12 cellular contexts compared by ENCODE assay signal in the genomic region with DNA sequence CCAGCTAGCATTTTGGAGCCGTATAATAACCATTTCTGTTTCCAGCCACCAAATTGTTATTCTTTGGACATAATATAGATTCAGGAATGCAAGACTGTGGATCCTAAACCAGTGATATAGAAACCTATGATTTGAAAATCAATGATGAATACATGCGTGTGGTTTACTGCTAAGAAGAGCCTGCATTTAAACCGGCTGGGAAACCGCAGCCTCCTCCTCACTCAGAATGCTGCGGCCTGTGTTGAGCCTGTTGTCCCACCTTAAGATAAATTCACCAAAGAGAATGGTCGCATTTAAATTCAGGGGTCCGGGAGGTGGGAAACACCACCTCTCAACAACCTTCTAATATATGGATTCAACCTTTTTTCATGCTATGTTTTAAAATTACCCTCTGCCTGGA.
DNase-seq lines count a peak whose midpoint lies in the region; ATAC-seq and TF ChIP-seq lines count a peak whose summit lies in the region.
"Had no signal": no experiment of that assay in that cellular context is flagged by ENCODE, and none has a peak within 500 bp of the region (broad histone marks: within the 10 kb centered on the region; RNA-seq: fewer than 3 reads in every experiment).

No MANE protein-coding gene starts in this region.

- no peaks in the 10 kb centered on the region for H3K36me3 Mint-ChIP-seq in CD8-positive, alpha-beta memory T cell
- H3K36me3 Mint-ChIP-seq in chondrocyte (ENCODE audit: low read depth): peaks cover 5% of the 10 kb centered on the region

- H3K4me1 ChIP-seq in CD8-positive, alpha-beta memory T cell (ENCODE audit: insufficient read depth, low read length): no peaks in the 10 kb centered on the region
- H3K4me1 ChIP-seq in left ventricle myocardium inferior (peaks cover 61% of the 10 kb centered on the region), esophagus squamous epithelium (peaks cover 0 to 4% (median 0%) of the 10 kb centered on the region in 3 donors)
- H3K4me1 ChIP-seq: BE2C had no signal

- CTCF ChIA-PET in CD8-positive, alpha-beta memory T cell (lab: Charles Lee): no interaction called here

- no peak for TF ChIP-seq POLR2A in esophagus squamous epithelium (IDR thresholded peaks at IDR 0.05)

- no peaks in the 10 kb centered on the region for H3K9me3 ChIP-seq in CD8-positive, alpha-beta memory T cell (ENCODE audit: low read length)
- H3K9me3 ChIP-seq in left ventricle myocardium inferior (replicated peaks) (no peaks in the 10 kb centered on the region), esophagus squamous epithelium (no peaks in the 10 kb centered on the region)
- H3K9me3 ChIP-seq: BE2C had no signal

- H3K27me3 Mint-ChIP-seq in CD8-positive, alpha-beta memory T cell: peaks cover 0 to 10% of the 10 kb centered on the region in 2 donors
- H3K27me3 Mint-ChIP-seq in chondrocyte (ENCODE audit: low read depth): no peaks in the 10 kb centered on the region

- WGBS in esophagus squamous epithelium, 2 donors: 82% methylated on average over 7 of the region's 7 CpGs

- no peaks in the 10 kb centered on the region for H3K9me3 Mint-ChIP-seq in CD8-positive, alpha-beta memory T cell
- H3K9me3 Mint-ChIP-seq in chondrocyte (ENCODE audit: low read depth): no peaks in the 10 kb centered on the region

- H3K27ac ChIP-seq in CD8-positive, alpha-beta memory T cell (ENCODE audit: low read depth, low read length): peak overlapping the region; percentile 44
- H3K27ac ChIP-seq in left ventricle myocardium inferior (replicated peaks) (peak overlapping the region; percentile 72), esophagus squamous epithelium (peak overlapping the region in 2 of 4 donors; percentile 18 to 33)

- no peak for DNase-seq in CD8-positive, alpha-beta memory T cell
- DNase-seq in MV-4-11 (lab: John Stamatoyannopoulos, UW): peak; percentile 16
- DNase-seq in left ventricle myocardium inferior: no peak
- DNase-seq in chondrocyte (ENCODE audit: low spot score): no peak
- no peak for DNase-seq in COLO829 (ENCODE audit: low spot score)
- no peak for DNase-seq in esophagus squamous epithelium (lab: John Stamatoyannopoulos, UW)
- DNase-seq: BE2C; effector CD4-positive, alpha-beta T cell; GOT3; NCI-H2081 treated with DMSO at 0.1 percent for 48 hours had no signal

- H3K4me1 Mint-ChIP-seq in CD8-positive, alpha-beta memory T cell: peaks cover 3 to 6% (median 5%) of the 10 kb centered on the region in 3 donors
- H3K4me1 Mint-ChIP-seq in chondrocyte (ENCODE audit: low read depth): peaks cover 16% of the 10 kb centered on the region

- H3K27ac Mint-ChIP-seq in CD8-positive, alpha-beta memory T cell: no peak overlapping the region
- no peak overlapping the region for H3K27ac Mint-ChIP-seq in chondrocyte (ENCODE audit: unreplicated experiment)

- H3K36me3 ChIP-seq in CD8-positive, alpha-beta memory T cell (ENCODE audit: insufficient read depth, low read length): no peaks in the 10 kb centered on the region
- H3K36me3 ChIP-seq in left ventricle myocardium inferior (peaks cover 16% of the 10 kb centered on the region), esophagus squamous epithelium (no peaks in the 10 kb centered on the region)
- H3K36me3 ChIP-seq: BE2C had no signal

- intact Hi-C loops in left ventricle myocardium inferior (cut with micrococcal nuclease): loop anchor here (5.0 kb wide), 1 partner anchor 152 kb away; no protein-coding TSS in a partner anchor
- intact Hi-C loops in esophagus squamous epithelium (cut with DNase I): loop anchor here (5.0 kb wide), 1 partner anchor 1527 kb away; no protein-coding TSS in a partner anchor

- no peak overlapping the region for H3K4me3 ChIP-seq in CD8-positive, alpha-beta memory T cell (ENCODE audit: low read length)
- H3K4me3 ChIP-seq in left ventricle myocardium inferior (peak overlapping the region; percentile 40), esophagus squamous epithelium (no peak overlapping the region)

- no peaks in the 10 kb centered on the region for H3K27me3 ChIP-seq in CD8-positive, alpha-beta memory T cell (ENCODE audit: insufficient read depth, low read length, poor library complexity, severe bottlenecking)
- no peaks in the 10 kb centered on the region for H3K27me3 ChIP-seq in left ventricle myocardium inferior (ENCODE audit: low read depth)
- no peaks in the 10 kb centered on the region for H3K27me3 ChIP-seq in esophagus squamous epithelium

- ATAC-seq in GM21381 (IDR thresholded peaks at IDR 0.05; ENCODE audit: unreplicated experiment) (peak; percentile 24), HG02571 (IDR thresholded peaks at IDR 0.05; ENCODE audit: unreplicated experiment) (no peak)

- TF ChIP-seq CTCF in left ventricle myocardium inferior (IDR thresholded peaks at IDR 0.05; ENCODE audit: borderline replicate concordance) (no peak), chondrocyte (IDR thresholded peaks at IDR 0.05) (no peak), esophagus squamous epithelium (IDR thresholded peaks at IDR 0.05) (no peak)

- H3K4me3 Mint-ChIP-seq in CD8-positive, alpha-beta memory T cell: no peak overlapping the region
- no peak overlapping the region for H3K4me3 Mint-ChIP-seq in chondrocyte (ENCODE audit: unreplicated experiment)

- POLR2A ChIA-PET in CD8-positive, alpha-beta memory T cell (lab: Charles Lee): no interaction called here
